In genomic region chr11:2091786-2092463, GRCh38 we compare ENCODE assay signal across 1 cellular context.
TF ChIP-seq lines count a peak whose summit lies in the region.

No MANE protein-coding gene starts in this region.

TF ChIP-seq in HepG2, 621 proteins besides CTCF, POLR2A, EP300 and RAD21:
- TF ChIP-seq ZSCAN30 (CRISPR knock-in tag; IDR thresholded peaks at IDR 0.05), result no peak
- no peak for TF ChIP-seq PATZ1 (CRISPR knock-in tag; IDR thresholded peaks at IDR 0.05)
- TF ChIP-seq ZNF143 (CRISPR knock-in tag; IDR thresholded peaks at IDR 0.05), result no peak
- no peak for TF ChIP-seq SIX1 (CRISPR knock-in tag; IDR thresholded peaks at IDR 0.05; ENCODE audit: borderline replicate concordance)
- no peak for TF ChIP-seq ZBTB43 (CRISPR knock-in tag; conservative IDR thresholded peaks at IDR 0.05)
- TF ChIP-seq ZNF136 (CRISPR knock-in tag; IDR thresholded peaks at IDR 0.05; ENCODE audit: low read depth), result no peak
- no peak for TF ChIP-seq NCOA1 (CRISPR knock-in tag; IDR thresholded peaks at IDR 0.05)
- TF ChIP-seq ZFP36L1 (CRISPR knock-in tag; IDR thresholded peaks at IDR 0.05), result no peak
- TF ChIP-seq CEBPB (IDR thresholded peaks at IDR 0.05; ENCODE audit: borderline replicate concordance, low read depth, low read length), result no peak
- no peak for TF ChIP-seq DR1 (CRISPR knock-in tag; IDR thresholded peaks at IDR 0.05)
- no peak for TF ChIP-seq TERF1 (CRISPR knock-in tag; IDR thresholded peaks at IDR 0.05)
TF ChIP-seq in HepG2: peak in this region for 0.
